In the genomic region with DNA sequence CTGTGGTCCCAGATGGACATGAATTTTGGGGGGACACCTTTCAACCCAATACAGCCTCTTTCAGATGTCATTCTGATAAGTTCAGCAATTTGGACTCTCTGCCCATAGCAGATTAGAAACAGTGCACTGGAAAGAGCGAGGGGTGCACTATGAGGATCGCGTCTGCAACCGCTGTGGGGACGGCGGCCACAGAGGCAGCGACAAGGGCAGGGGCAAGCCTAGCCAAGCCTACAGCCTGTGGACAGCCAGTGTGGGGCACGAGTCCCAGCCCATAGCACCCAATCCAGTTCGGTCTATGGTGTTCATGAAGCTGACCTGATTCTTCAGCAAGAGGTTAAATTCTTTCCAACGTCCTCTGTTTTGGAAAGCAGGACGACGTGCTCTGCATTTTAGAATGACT, we compare ENCODE assay signal across 1 cellular context.
TF ChIP-seq lines count a peak whose summit lies in the region.

No MANE protein-coding gene starts in this region.

TF ChIP-seq in IMR-90, 13 proteins besides CTCF, POLR2A, EP300 and RAD21:
- TF ChIP-seq MAZ (IDR thresholded peaks at IDR 0.05; ENCODE audit: borderline replicate concordance, low read depth, low read length) (no peak), ELK1 (IDR thresholded peaks at IDR 0.05; ENCODE audit: borderline replicate concordance, low read depth, low read length) (no peak)
